In the genomic region with DNA sequence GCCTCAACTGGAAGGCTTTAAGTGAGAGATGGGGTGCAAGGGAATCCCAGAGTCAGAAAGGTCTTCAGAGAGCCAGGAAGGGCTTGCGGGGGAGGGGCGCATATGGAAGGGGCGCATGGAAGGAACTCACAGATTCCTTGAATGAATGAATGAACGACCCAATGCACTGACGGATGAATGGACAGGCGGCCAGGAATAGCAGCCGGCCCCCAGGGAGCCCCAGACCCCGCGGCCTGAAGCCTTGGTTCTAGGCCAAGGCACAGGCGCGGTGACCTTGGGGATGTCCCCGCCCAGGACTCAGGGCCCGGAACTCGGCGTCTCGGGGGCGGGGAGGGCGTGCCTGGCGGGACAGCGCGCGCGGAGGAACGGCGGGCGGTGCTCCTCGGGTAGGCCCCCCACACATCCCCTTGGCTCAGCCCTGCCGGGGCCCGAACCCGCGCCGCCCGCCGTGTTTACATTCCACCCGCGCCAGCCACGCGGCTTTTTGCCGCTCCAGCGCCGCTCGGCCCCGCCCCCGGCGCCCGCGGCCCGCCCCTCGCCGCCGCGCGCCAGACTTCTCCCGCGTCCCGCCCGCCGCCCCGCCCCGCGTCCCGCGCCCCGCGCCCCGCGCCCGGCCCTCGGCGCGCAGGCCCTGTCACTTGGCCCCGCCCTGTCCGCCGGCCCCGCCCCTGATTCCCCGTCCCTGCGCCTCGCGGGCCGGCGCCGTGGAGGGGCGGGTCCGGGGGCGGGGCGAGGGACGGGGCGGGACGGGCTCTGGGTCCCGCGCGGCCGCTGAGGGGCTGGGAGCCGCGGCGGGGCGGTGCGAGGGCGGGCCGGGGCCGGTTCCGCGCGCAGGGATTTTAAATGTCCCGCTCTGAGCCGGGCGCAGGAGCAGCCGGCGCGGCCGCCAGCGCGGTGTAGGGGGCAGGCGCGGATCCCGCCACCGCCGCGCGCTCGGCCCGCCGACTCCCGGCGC, we compare ENCODE assay signal across 1 cellular context.
A peak's percentile ranks its signal among the peaks of the same experiment; 100 is the strongest.
TF ChIP-seq lines count a peak whose summit lies in the region.

CCNE1 (plus strand) TSS at position 867 of the 955 bp plus-strand sequence. CDS start 565 bp downstream, outside the sequence.

TF ChIP-seq in HepG2, 621 proteins besides CTCF, POLR2A, EP300 and RAD21 (continued from another document and continues in another):
- no peak for TF ChIP-seq SETDB1 (CRISPR knock-in tag; IDR thresholded peaks at IDR 0.05; ENCODE audit: borderline replicate concordance)
- TF ChIP-seq GATA4 (IDR thresholded peaks at IDR 0.05; ENCODE audit: borderline replicate concordance, low read depth): no peak
- no peak for TF ChIP-seq ZNF839 (CRISPR knock-in tag; IDR thresholded peaks at IDR 0.05; ENCODE audit: borderline replicate concordance)
- TF ChIP-seq ZNF256 (CRISPR knock-in tag; conservative IDR thresholded peaks at IDR 0.05): no peak
- TF ChIP-seq ZNF343 (CRISPR knock-in tag; IDR thresholded peaks at IDR 0.05): no peak
- TF ChIP-seq ZNF124 (CRISPR knock-in tag; IDR thresholded peaks at IDR 0.05): no peak
- no peak for TF ChIP-seq BRCA1 (CRISPR knock-in tag; IDR thresholded peaks at IDR 0.05)
- no peak for TF ChIP-seq MIER3 (CRISPR knock-in tag; IDR thresholded peaks at IDR 0.05; ENCODE audit: borderline replicate concordance)
- TF ChIP-seq ZNF562 (CRISPR knock-in tag; IDR thresholded peaks at IDR 0.05; ENCODE audit: borderline replicate concordance): no peak
- TF ChIP-seq ZIK1 (CRISPR knock-in tag; IDR thresholded peaks at IDR 0.05; ENCODE audit: borderline replicate concordance, low read depth): 0 out of 2 replicates have a peak, but pooled peaks have one; percentile 52
- no peak for TF ChIP-seq TRAFD1 (CRISPR knock-in tag; IDR thresholded peaks at IDR 0.05; ENCODE audit: borderline replicate concordance)
- no peak for TF ChIP-seq NFATC3 (CRISPR knock-in tag; IDR thresholded peaks at IDR 0.05)
- no peak for TF ChIP-seq SRY (CRISPR knock-in tag; IDR thresholded peaks at IDR 0.05)
- no peak for TF ChIP-seq SOX13 (IDR thresholded peaks at IDR 0.05)
- peak in 1 of 2 experiments; percentile 19; a peak in 1 of 4 replicates for TF ChIP-seq SOX13 (CRISPR knock-in tag; conservative IDR thresholded peaks at IDR 0.05 in 1 of 2, IDR thresholded peaks at IDR 0.05 in 1 of 2)
- no peak for TF ChIP-seq MAFF (IDR thresholded peaks at IDR 0.05; ENCODE audit: low read depth, low read length)
- TF ChIP-seq HHEX (CRISPR knock-in tag; IDR thresholded peaks at IDR 0.05): no peak
- TF ChIP-seq PAX8 (CRISPR knock-in tag; IDR thresholded peaks at IDR 0.05; ENCODE audit: borderline replicate concordance): no peak
- no peak for TF ChIP-seq ZFP37 (CRISPR knock-in tag; IDR thresholded peaks at IDR 0.05; ENCODE audit: borderline replicate concordance)
- no peak for TF ChIP-seq FOXK2 (IDR thresholded peaks at IDR 0.05)
- TF ChIP-seq U2AF2 (IDR thresholded peaks at IDR 0.05; ENCODE audit: low read depth, low read length): no peak
- TF ChIP-seq ZBTB20 (CRISPR knock-in tag; IDR thresholded peaks at IDR 0.05; ENCODE audit: borderline replicate concordance, low read depth): no peak
- no peak for TF ChIP-seq KMT2A (CRISPR knock-in tag; IDR thresholded peaks at IDR 0.05)
- no peak for TF ChIP-seq ONECUT2 (CRISPR knock-in tag; IDR thresholded peaks at IDR 0.05)
- TF ChIP-seq ZNF678 (CRISPR knock-in tag; IDR thresholded peaks at IDR 0.05): no peak
- TF ChIP-seq, protein P1, sequence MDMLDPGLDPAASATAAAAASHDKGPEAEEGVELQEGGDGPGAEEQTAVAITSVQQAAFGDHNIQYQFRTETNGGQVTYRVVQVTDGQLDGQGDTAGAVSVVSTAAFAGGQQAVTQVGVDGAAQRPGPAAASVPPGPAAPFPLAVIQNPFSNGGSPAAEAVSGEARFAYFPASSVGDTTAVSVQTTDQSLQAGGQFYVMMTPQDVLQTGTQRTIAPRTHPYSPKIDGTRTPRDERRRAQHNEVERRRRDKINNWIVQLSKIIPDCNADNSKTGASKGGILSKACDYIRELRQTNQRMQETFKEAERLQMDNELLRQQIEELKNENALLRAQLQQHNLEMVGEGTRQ (IDR thresholded peaks at IDR 0.05; ENCODE audit: low read depth, low read length): no peak
- TF ChIP-seq, protein P1 (CRISPR knock-in tag; IDR thresholded peaks at IDR 0.05; ENCODE audit: borderline replicate concordance): no peak
- no peak for TF ChIP-seq ZNF605 (CRISPR knock-in tag; IDR thresholded peaks at IDR 0.05)
- no peak for TF ChIP-seq NR3C1 (CRISPR knock-in tag; IDR thresholded peaks at IDR 0.05)
- peak; percentile 90 for TF ChIP-seq ZNF441 (CRISPR knock-in tag; IDR thresholded peaks at IDR 0.05; ENCODE audit: borderline replicate concordance)
- peak; percentile 63 for TF ChIP-seq ZFX (CRISPR knock-in tag; IDR thresholded peaks at IDR 0.05; ENCODE audit: low read depth)
- TF ChIP-seq, protein P2, sequence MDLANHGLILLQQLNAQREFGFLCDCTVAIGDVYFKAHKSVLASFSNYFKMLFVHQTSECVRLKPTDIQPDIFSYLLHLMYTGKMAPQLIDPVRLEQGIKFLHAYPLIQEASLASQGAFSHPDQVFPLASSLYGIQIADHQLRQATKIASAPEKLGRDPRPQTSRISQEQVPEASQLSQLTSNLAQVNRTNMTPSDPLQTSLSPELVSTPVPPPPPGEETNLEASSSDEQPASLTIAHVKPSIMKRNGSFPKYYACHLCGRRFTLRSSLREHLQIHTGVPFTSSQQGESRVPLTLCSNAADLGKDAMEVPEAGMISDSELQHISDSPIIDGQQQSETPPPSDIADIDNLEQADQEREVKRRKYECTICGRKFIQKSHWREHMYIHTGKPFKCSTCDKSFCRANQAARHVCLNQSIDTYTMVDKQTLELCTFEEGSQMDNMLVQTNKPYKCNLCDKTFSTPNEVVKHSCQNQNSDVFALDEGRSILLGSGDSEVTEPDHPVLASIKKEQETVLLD (CRISPR knock-in tag; IDR thresholded peaks at IDR 0.05; ENCODE audit: low read depth): 0 out of 2 replicates have a peak, but pooled peaks have one; percentile 15
- no peak for TF ChIP-seq HNF4G (IDR thresholded peaks at IDR 0.05; ENCODE audit: borderline replicate concordance, low read depth, low read length)
- no peak for TF ChIP-seq HNF4G (CRISPR knock-in tag; IDR thresholded peaks at IDR 0.05; ENCODE audit: borderline replicate concordance, low read depth)
- TF ChIP-seq ZNF720 (CRISPR knock-in tag; IDR thresholded peaks at IDR 0.05): no peak
- TF ChIP-seq ZSCAN29 (CRISPR knock-in tag; conservative IDR thresholded peaks at IDR 0.05): no peak
- TF ChIP-seq ATAD3A (CRISPR knock-in tag; IDR thresholded peaks at IDR 0.05): no peak
- no peak for TF ChIP-seq RFX1 (IDR thresholded peaks at IDR 0.05)
- TF ChIP-seq RAD51 (IDR thresholded peaks at IDR 0.05; ENCODE audit: borderline replicate concordance): no peak
- TF ChIP-seq ZNF446 (CRISPR knock-in tag; IDR thresholded peaks at IDR 0.05): no peak
- 0 out of 2 replicates have a peak, but pooled peaks have one; percentile 25 for TF ChIP-seq MTA1 (CRISPR knock-in tag; IDR thresholded peaks at IDR 0.05; ENCODE audit: borderline replicate concordance)
- TF ChIP-seq NFE2L2 (IDR thresholded peaks at IDR 0.05; ENCODE audit: low read length): no peak
- no peak for TF ChIP-seq SAFB2 (CRISPR knock-in tag; IDR thresholded peaks at IDR 0.05; ENCODE audit: borderline replicate concordance, low read depth)
- TF ChIP-seq, protein P3, sequence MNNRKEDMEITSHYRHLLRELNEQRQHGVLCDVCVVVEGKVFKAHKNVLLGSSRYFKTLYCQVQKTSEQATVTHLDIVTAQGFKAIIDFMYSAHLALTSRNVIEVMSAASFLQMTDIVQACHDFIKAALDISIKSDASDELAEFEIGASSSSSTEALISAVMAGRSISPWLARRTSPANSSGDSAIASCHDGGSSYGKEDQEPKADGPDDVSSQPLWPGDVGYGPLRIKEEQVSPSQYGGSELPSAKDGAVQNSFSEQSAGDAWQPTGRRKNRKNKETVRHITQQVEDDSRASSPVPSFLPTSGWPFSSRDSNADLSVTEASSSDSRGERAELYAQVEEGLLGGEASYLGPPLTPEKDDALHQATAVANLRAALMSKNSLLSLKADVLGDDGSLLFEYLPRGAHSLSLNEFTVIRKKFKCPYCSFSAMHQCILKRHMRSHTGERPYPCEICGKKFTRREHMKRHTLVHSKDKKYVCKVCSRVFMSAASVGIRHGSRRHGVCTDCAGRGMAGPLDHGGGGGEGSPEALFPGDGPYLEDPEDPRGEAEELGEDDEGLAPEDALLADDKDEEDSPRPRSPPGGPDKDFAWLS (CRISPR knock-in tag; IDR thresholded peaks at IDR 0.05; ENCODE audit: borderline replicate concordance): no peak
- no peak for TF ChIP-seq MTA3 (CRISPR knock-in tag; IDR thresholded peaks at IDR 0.05)
- no peak for TF ChIP-seq ISL2 (CRISPR knock-in tag; IDR thresholded peaks at IDR 0.05)
- peak; percentile 68 for TF ChIP-seq TEAD3 (CRISPR knock-in tag; optimal IDR thresholded peaks at IDR 0.05; ENCODE audit: borderline replicate concordance)
- TF ChIP-seq ZNF660 (CRISPR knock-in tag; IDR thresholded peaks at IDR 0.05; ENCODE audit: borderline replicate concordance, low read depth): no peak
- TF ChIP-seq, protein P4, sequence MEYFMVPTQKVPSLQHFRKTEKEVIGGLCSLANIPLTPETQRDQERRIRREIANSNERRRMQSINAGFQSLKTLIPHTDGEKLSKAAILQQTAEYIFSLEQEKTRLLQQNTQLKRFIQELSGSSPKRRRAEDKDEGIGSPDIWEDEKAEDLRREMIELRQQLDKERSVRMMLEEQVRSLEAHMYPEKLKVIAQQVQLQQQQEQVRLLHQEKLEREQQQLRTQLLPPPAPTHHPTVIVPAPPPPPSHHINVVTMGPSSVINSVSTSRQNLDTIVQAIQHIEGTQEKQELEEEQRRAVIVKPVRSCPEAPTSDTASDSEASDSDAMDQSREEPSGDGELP (IDR thresholded peaks at IDR 0.05; ENCODE audit: borderline replicate concordance, low read depth): no peak
- TF ChIP-seq RBAK (CRISPR knock-in tag; IDR thresholded peaks at IDR 0.05): no peak
- no peak for TF ChIP-seq KLF13 (CRISPR knock-in tag; IDR thresholded peaks at IDR 0.05)
- no peak for TF ChIP-seq ZBTB39 (CRISPR knock-in tag; IDR thresholded peaks at IDR 0.05)
- no peak for TF ChIP-seq POGZ (CRISPR knock-in tag; IDR thresholded peaks at IDR 0.05)
- TF ChIP-seq, protein P5, sequence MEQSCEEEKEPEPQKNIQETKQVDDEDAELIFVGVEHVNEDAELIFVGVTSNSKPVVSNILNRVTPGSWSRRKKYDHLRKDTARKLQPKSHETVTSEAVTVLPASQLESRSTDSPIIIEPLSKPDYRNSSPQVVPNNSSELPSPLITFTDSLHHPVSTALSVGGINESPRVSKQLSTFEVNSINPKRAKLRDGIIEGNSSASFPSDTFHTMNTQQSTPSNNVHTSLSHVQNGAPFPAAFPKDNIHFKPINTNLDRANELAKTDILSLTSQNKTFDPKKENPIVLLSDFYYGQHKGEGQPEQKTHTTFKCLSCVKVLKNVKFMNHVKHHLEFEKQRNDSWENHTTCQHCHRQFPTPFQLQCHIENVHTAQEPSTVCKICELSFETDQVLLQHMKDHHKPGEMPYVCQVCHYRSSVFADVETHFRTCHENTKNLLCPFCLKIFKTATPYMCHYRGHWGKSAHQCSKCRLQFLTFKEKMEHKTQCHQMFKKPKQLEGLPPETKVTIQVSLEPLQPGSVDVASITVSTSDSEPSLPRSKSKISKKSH (CRISPR knock-in tag; IDR thresholded peaks at IDR 0.05; ENCODE audit: borderline replicate concordance): no peak
- no peak for TF ChIP-seq MEIS2 (CRISPR knock-in tag; IDR thresholded peaks at IDR 0.05)
- no peak for TF ChIP-seq ZNF17 (CRISPR knock-in tag; IDR thresholded peaks at IDR 0.05)
- no peak for TF ChIP-seq TBX3 (IDR thresholded peaks at IDR 0.05; ENCODE audit: borderline replicate concordance)
- TF ChIP-seq HNF4A (CRISPR knock-in tag; IDR thresholded peaks at IDR 0.05): no peak
- no peak for TF ChIP-seq HDAC6 (IDR thresholded peaks at IDR 0.05; ENCODE audit: low read depth, low read length)
